In genomic region chr16:59878479-59878878, GRCh38 we compare ENCODE assay signal across 15 cellular contexts.
DNase-seq lines count a peak whose midpoint lies in the region; ATAC-seq, FAIRE-seq and TF ChIP-seq lines count a peak whose summit lies in the region.
"Had no signal": no experiment of that assay in that cellular context is flagged by ENCODE, and none has a peak within 500 bp of the region (broad histone marks: within the 10 kb centered on the region; RNA-seq: fewer than 3 reads in every experiment).

No MANE protein-coding gene starts in this region.

- H3K9ac ChIP-seq in endothelial cell of umbilical vein (replicated peaks; ENCODE audit: extremely low read depth, insufficient read depth, low read length) (no peak overlapping the region), SK-N-SH (no peak overlapping the region)

- H3K27ac Mint-ChIP-seq in activated CD4-positive, alpha-beta T cell treated with anti-CD3 and anti-CD28 coated beads for 36 hours, result no peak overlapping the region
- H3K27ac Mint-ChIP-seq: activated naive CD4-positive, alpha-beta T cell treated with anti-CD3 and anti-CD28 coated beads for 36 hours had no signal

- TF ChIP-seq CTCF in endothelial cell of umbilical vein (IDR thresholded peaks at IDR 0.05; ENCODE audit: extremely low read depth in 1 of 2, insufficient read depth in 1 of 2, low read depth in 1 of 2, low read length in 2 of 2) (no peak), retinal pigment epithelial cell (conservative IDR thresholded peaks at IDR 0.05; ENCODE audit: low read depth, low read length) (no peak), SK-N-SH (IDR thresholded peaks at IDR 0.05) (no peak)

- H3K4me1 ChIP-seq in endothelial cell of umbilical vein (ENCODE audit: control insufficient read depth, extremely low read depth, insufficient read depth, low read length) (no peaks in the 10 kb centered on the region), SK-N-SH (ENCODE audit: control insufficient read depth in 1 of 2, insufficient read depth in 2 of 2, low read depth in 1 of 2, low read length in 1 of 2) (no peaks in the 10 kb centered on the region)
- H3K4me1 ChIP-seq: sigmoid colon had no signal

- no peaks in the 10 kb centered on the region for H3K4me1 Mint-ChIP-seq in activated CD4-positive, alpha-beta T cell treated with anti-CD3 and anti-CD28 coated beads for 36 hours

- BruUV-seq in endothelial cell of umbilical vein (replicated peaks; lab: Mats Ljungman, UMichigan), result no TSS peak

- peak; percentile 78 for FAIRE-seq in endothelial cell of umbilical vein (lab: Jason Lieb, UNC)
- FAIRE-seq: colon, frontal cortex, kidney had no signal

- H3K4me3 ChIP-seq in endothelial cell of umbilical vein (replicated peaks in 1 of 3; ENCODE audit: insufficient read depth in 1 of 3, low read depth in 1 of 3, low read length in 3 of 3), result no peak overlapping the region
- no peak overlapping the region for H3K4me3 ChIP-seq in retinal pigment epithelial cell (ENCODE audit: low read length)
- no peak overlapping the region for H3K4me3 ChIP-seq in SK-N-SH (ENCODE audit: low read depth in 2 of 2, low read length in 1 of 2)
- H3K4me3 ChIP-seq: sigmoid colon, thoracic aorta had no signal

- no peaks in the 10 kb centered on the region for H3K27me3 Mint-ChIP-seq in activated CD4-positive, alpha-beta T cell treated with anti-CD3 and anti-CD28 coated beads for 36 hours

- H3K9me2 ChIP-seq in SK-N-SH, result no peaks in the 10 kb centered on the region; the same call in 1 of the 2 replicates

- H3K9me3 ChIP-seq in endothelial cell of umbilical vein (replicated peaks; ENCODE audit: control insufficient read depth, insufficient read depth, low read length), result no peaks in the 10 kb centered on the region
- H3K9me3 ChIP-seq in SK-N-SH, result no peaks in the 10 kb centered on the region
- H3K9me3 ChIP-seq: thoracic aorta had no signal

- dilution Hi-C loops in endothelial cell of umbilical vein (cut with MboI; ENCODE audit: extremely low pct_ligation_motif_present, low sequenced_read_pairs), result no loop called here

- no peaks in the 10 kb centered on the region for H4K20me1 ChIP-seq in endothelial cell of umbilical vein (replicated peaks; ENCODE audit: control insufficient read depth, extremely low read depth, insufficient read depth, low read length)
- no peaks in the 10 kb centered on the region for H4K20me1 ChIP-seq in SK-N-SH (ENCODE audit: insufficient read depth)

- DNase-seq in DMS79 treated with DMSO at 0.1 percent for 48 hours (lab: John Stamatoyannopoulos, UW) (peak; percentile 2), DMS79 (lab: John Stamatoyannopoulos, UW) (no peak), NCI-H510A treated with DMSO at 0.1 percent for 48 hours (lab: John Stamatoyannopoulos, UW) (peak; percentile 25), endothelial cell of umbilical vein (ENCODE audit: low read depth, low spot score) (peak; percentile 44), retinal pigment epithelial cell (ENCODE audit: low read depth) (peak; percentile 86), SK-N-SH (no peak), UCSD-AML1 (lab: John Stamatoyannopoulos, UW; ENCODE audit: unreplicated experiment) (no peak)
- no peak for DNase-seq in activated CD4-positive, alpha-beta T cell treated with anti-CD3 and anti-CD28 coated beads for 36 hours
- DNase-seq: activated naive CD4-positive, alpha-beta T cell treated with anti-CD3 and anti-CD28 coated beads for 36 hours; kidney; NCI-H187; sigmoid colon had no signal

- H3K79me2 ChIP-seq in endothelial cell of umbilical vein (ENCODE audit: control insufficient read depth, insufficient read depth, low read length), result no peaks in the 10 kb centered on the region
- no peaks in the 10 kb centered on the region for H3K79me2 ChIP-seq in SK-N-SH (ENCODE audit: insufficient read depth)

- no peaks in the 10 kb centered on the region for H3K9me1 ChIP-seq in endothelial cell of umbilical vein (replicated peaks; ENCODE audit: control insufficient read depth, extremely low read depth, insufficient read depth, low read length)

- H3K4me2 ChIP-seq in endothelial cell of umbilical vein (ENCODE audit: insufficient read depth, low read length) (no peak overlapping the region), SK-N-SH (no peak overlapping the region)

- no peak overlapping the region for H3K27ac ChIP-seq in endothelial cell of umbilical vein (ENCODE audit: insufficient read depth, low read depth, low read length)
- no peak overlapping the region for H3K27ac ChIP-seq in SK-N-SH (ENCODE audit: low read depth in 2 of 2, low read length in 1 of 2)
- H3K27ac ChIP-seq: sigmoid colon, thoracic aorta had no signal

- ATAC-seq in activated CD4-positive, alpha-beta T cell treated with anti-CD3 and anti-CD28 coated beads for 36 hours, result no peak

- POLR2A ChIA-PET in endothelial cell of umbilical vein (lab: Charles Lee) (no interaction called here), SK-N-SH (lab: Yijun Ruan, JAX) (no interaction called here)
- POLR2A ChIA-PET in activated CD4-positive, alpha-beta T cell treated with anti-CD3 and anti-CD28 coated beads for 36 hours (lab: Charles Lee), result no interaction called here

- no peak for TF ChIP-seq POLR2A in endothelial cell of umbilical vein (IDR thresholded peaks at IDR 0.05; ENCODE audit: low read depth, low read length)

- H3K36me3 Mint-ChIP-seq in activated CD4-positive, alpha-beta T cell treated with anti-CD3 and anti-CD28 coated beads for 36 hours (ENCODE audit: low read depth), result no peaks in the 10 kb centered on the region

- H2AFZ ChIP-seq in endothelial cell of umbilical vein (ENCODE audit: low read depth, low read length) (no peak overlapping the region), SK-N-SH (ENCODE audit: low read depth) (no peak overlapping the region)

- no peak for TF ChIP-seq EP300 in SK-N-SH (IDR thresholded peaks at IDR 0.05; ENCODE audit: borderline replicate concordance in 1 of 2, low read depth in 1 of 2, low read length in 1 of 2)

- H3F3A ChIP-seq in SK-N-SH (replicated peaks; ENCODE audit: insufficient read depth), result no peaks in the 10 kb centered on the region

- H3K9me3 Mint-ChIP-seq in activated CD4-positive, alpha-beta T cell treated with anti-CD3 and anti-CD28 coated beads for 36 hours (ENCODE audit: low read depth), result peaks cover 12% of the 10 kb centered on the region
- H3K9me3 Mint-ChIP-seq: activated naive CD4-positive, alpha-beta T cell treated with anti-CD3 and anti-CD28 coated beads for 36 hours had no signal

- no peaks in the 10 kb centered on the region for H3K27me3 ChIP-seq in endothelial cell of umbilical vein (ENCODE audit: control insufficient read depth in 2 of 2, insufficient read depth in 2 of 2, low read length in 2 of 2)
- H3K27me3 ChIP-seq in SK-N-SH (ENCODE audit: insufficient read depth), result no peaks in the 10 kb centered on the region
- H3K27me3 ChIP-seq: sigmoid colon had no signal

- no peak overlapping the region for H3K4me3 Mint-ChIP-seq in activated CD4-positive, alpha-beta T cell treated with anti-CD3 and anti-CD28 coated beads for 36 hours
- H3K4me3 Mint-ChIP-seq: activated naive CD4-positive, alpha-beta T cell treated with anti-CD3 and anti-CD28 coated beads for 36 hours had no signal

- 11% methylated on average over 3 of the region's 3 CpGs for WGBS in SK-N-SH (ENCODE audit: low lambda C conversion rate)

- intact Hi-C loops in endothelial cell of umbilical vein (cut with micrococcal nuclease), result no loop called here
- intact Hi-C loops in activated CD4-positive, alpha-beta T cell treated with anti-CD3 and anti-CD28 coated beads for 36 hours (cut with DNase I, micrococcal nuclease), result no loop called here

- TF ChIP-seq RAD21 in SK-N-SH (IDR thresholded peaks at IDR 0.05; ENCODE audit: low read length), result no peak

- no peaks in the 10 kb centered on the region for H3K36me3 ChIP-seq in endothelial cell of umbilical vein (ENCODE audit: control insufficient read depth in 2 of 2, extremely low read depth in 1 of 2, insufficient read depth in 2 of 2, low read length in 2 of 2)
- no peaks in the 10 kb centered on the region for H3K36me3 ChIP-seq in SK-N-SH (replicated peaks in 1 of 2; ENCODE audit: control insufficient read depth in 1 of 2, insufficient read depth in 2 of 2, low read length in 1 of 2)
- H3K36me3 ChIP-seq: sigmoid colon, thoracic aorta had no signal

- CTCF ChIA-PET in endothelial cell of umbilical vein (lab: Charles Lee) (no interaction called here), SK-N-SH (lab: Yijun Ruan, JAX) (interaction anchor here (1.1 kb wide), 1 partner anchor 22 kb away, joined by 4 read pairs; no protein-coding TSS in a partner anchor)
- CTCF ChIA-PET in activated CD4-positive, alpha-beta T cell treated with anti-CD3 and anti-CD28 coated beads for 36 hours (lab: Charles Lee), result no interaction called here

TF ChIP-seq in endothelial cell of umbilical vein, 7 proteins besides CTCF, POLR2A, EP300 and RAD21:
- TF ChIP-seq POLR2AphosphoS5 (IDR thresholded peaks at IDR 0.05; ENCODE audit: insufficient read depth, low read depth, low read length) (no peak), MYC (IDR thresholded peaks at IDR 0.05; ENCODE audit: low read depth, low read length) (no peak), GATA2 (IDR thresholded peaks at IDR 0.05; ENCODE audit: insufficient read depth, insufficient read length, low read depth, low read length) (no peak), EZH2 (IDR thresholded peaks at IDR 0.05; ENCODE audit: borderline replicate concordance, low read depth, low read length, severe bottlenecking) (no peak), JUN (IDR thresholded peaks at IDR 0.05; ENCODE audit: borderline replicate concordance, insufficient read depth, insufficient read length, low read depth) (no peak), MAX (IDR thresholded peaks at IDR 0.05; ENCODE audit: insufficient read depth, insufficient read length) (no peak), FOS (IDR thresholded peaks at IDR 0.05; ENCODE audit: borderline replicate concordance, insufficient read depth, low read length) (no peak)

TF ChIP-seq in SK-N-SH, 30 proteins besides CTCF, POLR2A, EP300 and RAD21:
- TF ChIP-seq TAF1 (IDR thresholded peaks at IDR 0.05; ENCODE audit: borderline replicate concordance, low read depth, low read length) (no peak), MEF2A (IDR thresholded peaks at IDR 0.05; ENCODE audit: borderline replicate concordance, low read depth) (no peak), JUND (IDR thresholded peaks at IDR 0.05) (no peak)

Comparison
In these comparisons a context has a peak if more than half of its experiments do, and no peak if none do; other contexts are left out.
1. DNase-seq: peak in DMS79 treated with DMSO at 0.1 percent for 48 hours (single experiment), NCI-H510A treated with DMSO at 0.1 percent for 48 hours (single experiment), endothelial cell of umbilical vein (single experiment) and retinal pigment epithelial cell (single experiment); none in DMS79 (single experiment), SK-N-SH (single experiment), activated CD4-positive, alpha-beta T cell treated with anti-CD3 and anti-CD28 coated beads for 36 hours (single experiment) and UCSD-AML1 (single experiment).